In genomic region chr1:59541161-59541560, GRCh38 we compare ENCODE assay signal across 24 cellular contexts.
"Had no signal": no experiment of that assay in that cellular context is flagged by ENCODE, and none has a peak within 500 bp of the region (broad histone marks: within the 10 kb centered on the region; RNA-seq: fewer than 3 reads in every experiment).

No MANE protein-coding gene starts in this region.

- H3K36me3 Mint-ChIP-seq: activated CD4-positive, alpha-beta memory T cell treated with anti-CD3 and anti-CD28 coated beads for 36 hours; activated naive CD8-positive, alpha-beta T cell treated with anti-CD3 and anti-CD28 coated beads for 36 hours had no signal

- H3K27ac ChIP-seq: cardiac muscle cell, epithelial cell of prostate, foreskin keratinocyte, right atrium auricular region, skin epidermis, suprapubic skin had no signal

- H3K27me3 Mint-ChIP-seq: activated B cell treated with CpG ODN at 0.5 μM for 24 hours; activated CD4-positive, alpha-beta memory T cell treated with anti-CD3 and anti-CD28 coated beads for 36 hours; activated naive CD8-positive, alpha-beta T cell treated with anti-CD3 and anti-CD28 coated beads for 36 hours; stimulated activated naive CD8-positive, alpha-beta T cell treated with anti-CD3 and anti-CD28 coated beads, Interleukin-15, Interleukin-2, amounts not matched to agents 100 ng/mL and 50 ng/mL, for 24 hours had no signal

- H3K9me3 Mint-ChIP-seq: activated B cell treated with CpG ODN at 0.5 μM for 24 hours; activated CD4-positive, alpha-beta memory T cell treated with anti-CD3 and anti-CD28 coated beads for 36 hours; activated naive CD8-positive, alpha-beta T cell treated with anti-CD3 and anti-CD28 coated beads for 36 hours had no signal

- ATAC-seq: left colon had no signal

- H3K27me3 ChIP-seq: cardiac muscle cell, foreskin keratinocyte, right atrium auricular region, suprapubic skin had no signal

- H3K9me3 ChIP-seq: right atrium auricular region, suprapubic skin had no signal

- H3K4me1 ChIP-seq: foreskin keratinocyte, right atrium auricular region, suprapubic skin had no signal

- H3K4me3 ChIP-seq: cardiac muscle cell, lung, right atrium auricular region, skin epidermis, suprapubic skin had no signal

- H3K27ac Mint-ChIP-seq: activated B cell treated with CpG ODN at 0.5 μM for 24 hours; activated CD4-positive, alpha-beta memory T cell treated with anti-CD3 and anti-CD28 coated beads for 36 hours; activated naive CD8-positive, alpha-beta T cell treated with anti-CD3 and anti-CD28 coated beads for 36 hours; nephron progenitor cell; stimulated activated naive CD8-positive, alpha-beta T cell treated with anti-CD3 and anti-CD28 coated beads, Interleukin-15, Interleukin-2, amounts not matched to agents 100 ng/mL and 50 ng/mL, for 24 hours had no signal

- H3K4me3 Mint-ChIP-seq: activated B cell treated with CpG ODN at 0.5 μM for 24 hours; activated CD4-positive, alpha-beta memory T cell treated with anti-CD3 and anti-CD28 coated beads for 36 hours; activated naive CD8-positive, alpha-beta T cell treated with anti-CD3 and anti-CD28 coated beads for 36 hours; endodermal cell; nephron progenitor cell; stimulated activated naive CD8-positive, alpha-beta T cell treated with anti-CD3 and anti-CD28 coated beads, Interleukin-15, Interleukin-2, amounts not matched to agents 100 ng/mL and 50 ng/mL, for 24 hours had no signal

- H3K4me1 Mint-ChIP-seq: activated B cell treated with CpG ODN at 0.5 μM for 24 hours had no signal

- H3K36me3 ChIP-seq: cardiac muscle cell, right atrium auricular region, suprapubic skin had no signal

- DNase-seq: activated B cell treated with CpG ODN at 0.5 μM for 24 hours; activated CD4-positive, alpha-beta memory T cell treated with anti-CD3 and anti-CD28 coated beads for 36 hours; activated CD4-positive, alpha-beta T cell treated with anti-CD3 and anti-CD28 coated beads for 4 hours; activated naive CD8-positive, alpha-beta T cell treated with anti-CD3 and anti-CD28 coated beads for 36 hours; activated T-cell treated with anti-CD3 and anti-CD28 coated beads for 4 hours; amniotic stem cell; endodermal cell; foreskin keratinocyte; glutamatergic neuron; hippocampal formation; islet precursor cell; left colon; midbrain; nephron progenitor cell; nucleus accumbens; posterior cingulate gyrus; trophoblast cell had no signal
